ENCODE assay signal across 20 cellular contexts in the genomic region with DNA sequence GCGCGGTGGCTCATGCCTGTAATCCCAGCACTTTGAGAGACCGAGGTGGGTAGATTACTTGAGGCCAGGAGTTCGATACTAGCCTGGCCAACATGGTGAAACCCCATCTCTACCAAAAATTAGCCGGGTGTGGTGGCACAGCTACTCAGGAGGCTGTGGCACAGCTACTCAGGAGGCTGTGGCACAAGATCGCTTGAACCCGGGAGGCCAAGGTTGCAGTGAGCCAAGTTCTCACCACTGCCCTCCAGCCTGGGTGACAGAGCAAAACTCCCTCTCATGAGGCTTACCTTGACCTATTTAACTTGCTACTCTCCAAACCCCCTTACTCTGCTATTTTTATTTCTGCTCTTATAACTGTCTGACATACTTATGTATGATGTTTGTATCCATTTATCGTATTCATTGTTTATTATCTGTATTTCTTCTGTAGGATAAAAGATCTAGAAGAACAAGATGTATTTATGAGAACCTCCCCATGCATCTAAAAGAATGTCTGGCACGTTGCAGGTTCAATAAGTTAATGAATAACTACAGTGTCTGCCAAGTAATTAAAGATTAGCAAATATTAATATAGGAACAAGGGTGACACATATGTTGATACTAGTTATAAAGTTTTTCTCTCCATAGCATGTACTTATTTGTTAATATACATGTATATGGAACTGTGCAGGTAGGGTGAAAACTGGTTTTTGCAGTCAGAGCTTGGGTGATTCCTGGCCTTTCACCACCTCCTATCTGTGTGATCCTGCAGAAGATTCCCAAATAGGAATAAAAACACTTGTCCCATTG. TPM values are rescaled to one million over a fixed set of nuclear protein-coding genes. Genes with fewer than 3 reads are reported as not detected.
DNase-seq lines count a peak whose midpoint lies in the region; ATAC-seq, FAIRE-seq and TF ChIP-seq lines count a peak whose summit lies in the region.
"Had no signal": no experiment of that assay in that cellular context is flagged by ENCODE, and none has a peak within 500 bp of the region (broad histone marks: within the 10 kb centered on the region; RNA-seq: fewer than 3 reads in every experiment).

No MANE protein-coding gene starts in this region.

- in situ Hi-C loops in transverse colon (cut with MboI; ENCODE audit: low pct_ligation_motif_present in 1 of 4, low pct_unique_long_range_greater_than_20kb in 1 of 4, low sequenced_read_pairs in 3 of 4), result no loop called here

- peaks cover 34% of the 10 kb centered on the region for H3K4me1 Mint-ChIP-seq in activated T-helper 17 cell treated with anti-CD3 and anti-CD28 coated beads, Interleukin-2, amount 50 U/mL, for 72 hours

- H3K4me3 ChIP-seq in HCT116 (replicated peaks in 1 of 2; ENCODE audit: low read depth in 1 of 2, low read length in 2 of 2) (no peak overlapping the region), liver (ENCODE audit: low read depth in 1 of 3, low read length in 3 of 3) (peak overlapping the region; percentile 20 to 33 (median 21)), transverse colon (no peak overlapping the region), esophagus muscularis mucosa (no peak overlapping the region)
- H3K4me3 ChIP-seq: gastroesophageal sphincter, PC-9, sigmoid colon, thyroid gland had no signal

- no peak overlapping the region for H3K9ac ChIP-seq in HCT116 (ENCODE audit: low read length)
- peak overlapping the region in 1 of 2 donors; percentile 52 for H3K9ac ChIP-seq in liver (ENCODE audit: low read depth in 1 of 2, low read length in 2 of 2)
- H3K9ac ChIP-seq: parathyroid adenoma had no signal

- POLR2A ChIA-PET in HCT116 (lab: Charles Lee), result interaction anchor here (0.5 to 1.0 kb wide), 4 partner anchors 9 to 96 kb away, joined by 3 to 4 read pairs (median 3); no protein-coding TSS in a partner anchor

- no peak overlapping the region for H3K27ac Mint-ChIP-seq in activated T-helper 17 cell treated with anti-CD3 and anti-CD28 coated beads, Interleukin-2, amount 50 U/mL, for 72 hours

- peak overlapping the region; percentile 95 for H3K4me3 Mint-ChIP-seq in activated T-helper 17 cell treated with anti-CD3 and anti-CD28 coated beads, Interleukin-2, amount 50 U/mL, for 72 hours
- H3K4me3 Mint-ChIP-seq: stimulated activated memory B cell treated with anti-CD40 and anti-IgM and Interleukin-4, amounts not matched to agents 10 μg/mL and 1 μg/mL and 100 μg/mL, for 72 hours had no signal

- no peaks in the 10 kb centered on the region for H3K9me3 ChIP-seq in HCT116 (ENCODE audit: control insufficient read depth in 1 of 2, insufficient read depth in 1 of 2, low read depth in 1 of 2, low read length in 2 of 2)
- H3K9me3 ChIP-seq in liver (ENCODE audit: control insufficient read depth in 4 of 4, low read length in 3 of 4), result no peaks in the 10 kb centered on the region
- H3K9me3 ChIP-seq in transverse colon, result no peaks in the 10 kb centered on the region
- H3K9me3 ChIP-seq in esophagus muscularis mucosa, result no peaks in the 10 kb centered on the region
- H3K9me3 ChIP-seq: BE2C, gastroesophageal sphincter, sigmoid colon, thyroid gland had no signal

- ATAC-seq in HCT116, result no peak
- no peak for ATAC-seq in activated T-helper 17 cell treated with anti-CD3 and anti-CD28 coated beads, Interleukin-2, amount 50 U/mL, for 72 hours (replicated peaks)
- no peak for ATAC-seq in esophagus mucosa
- ATAC-seq: gastroesophageal sphincter; stimulated activated memory B cell treated with anti-CD40 and anti-IgM and Interleukin-4, amounts not matched to agents 10 μg/mL and 1 μg/mL and 100 μg/mL, for 72 hours had no signal

- no peaks in the 10 kb centered on the region for H3K9me2 ChIP-seq in HCT116 (ENCODE audit: insufficient read depth)

- H3K4me1 ChIP-seq in HCT116 (ENCODE audit: control insufficient read depth in 1 of 2, insufficient read depth in 2 of 2, low read length in 2 of 2) (peaks cover 24 to 51% of the 10 kb centered on the region in 2 experiments; a peak in 3 of 4 replicates), liver (ENCODE audit: control insufficient read depth in 4 of 4, insufficient read depth in 4 of 4, low read length in 3 of 4) (peaks cover 2 to 31% (median 13%) of the 10 kb centered on the region in 4 donors), transverse colon (peaks cover 0 to 23% (median 12%) of the 10 kb centered on the region in 4 donors), esophagus muscularis mucosa (peaks cover 0 to 7% (median 6%) of the 10 kb centered on the region in 4 donors)
- H3K4me1 ChIP-seq: BE2C, parathyroid adenoma, thyroid gland had no signal

- TF ChIP-seq EP300 in transverse colon (IDR thresholded peaks at IDR 0.05; ENCODE audit: low read depth) (no peak), esophagus muscularis mucosa (IDR thresholded peaks at IDR 0.05) (no peak)

- no TSS peak for BruUV-seq in HCT116 (replicated peaks; lab: Mats Ljungman, UMichigan)

- DNase-seq in HCT116 (ENCODE audit: low read depth, low spot score) (no peak), transverse colon (no peak), GM12891 (ENCODE audit: insufficient read length, low spot score) (no peak), esophagus muscularis mucosa (ENCODE audit: extremely low spot score) (no peak)
- DNase-seq: activated CD4-positive, CD25-positive, alpha-beta regulatory T cell; activated CD8-positive, alpha-beta memory T cell treated with anti-CD3 and anti-CD28 coated beads for 24 hours; BE2C; GOT3; naive B cell; PC-9; sigmoid colon had no signal

- 36% methylated on average over 9 of the region's 9 CpGs for WGBS in liver
- 53 to 74% methylated on average over 2 to 9 of the region's 9 CpGs for WGBS in transverse colon (ENCODE audit: low coverage in 1 of 2), 2 donors
- WGBS in esophagus muscularis mucosa, result 89% methylated on average over 9 of the region's 9 CpGs

- TF ChIP-seq RAD21 in HCT116 (IDR thresholded peaks at IDR 0.05; ENCODE audit: low read depth), result no peak
- TF ChIP-seq RAD21 in liver (IDR thresholded peaks at IDR 0.05), result no peak

- TF ChIP-seq POLR2A in HCT116 (IDR thresholded peaks at IDR 0.05; ENCODE audit: borderline replicate concordance, extremely low read depth, insufficient read depth, insufficient read length), result no peak
- no peak for TF ChIP-seq POLR2A in transverse colon (IDR thresholded peaks at IDR 0.05)
- no peak for TF ChIP-seq POLR2A in GM12891 (IDR thresholded peaks at IDR 0.05; ENCODE audit: low read depth, low read length)
- no peak for TF ChIP-seq POLR2A in esophagus muscularis mucosa (IDR thresholded peaks at IDR 0.05; ENCODE audit: low read depth)

- CTCF ChIA-PET in HCT116 (lab: Charles Lee), result interaction anchor here (1.1 to 1.5 kb wide), 2 partner anchors 9 to 33 kb away, joined by 3 to 18 read pairs; no protein-coding TSS in a partner anchor

- H3K36me3 Mint-ChIP-seq in activated T-helper 17 cell treated with anti-CD3 and anti-CD28 coated beads, Interleukin-2, amount 50 U/mL, for 72 hours (ENCODE audit: low read depth), result peaks cover 27% of the 10 kb centered on the region
- H3K36me3 Mint-ChIP-seq: stimulated activated memory B cell treated with anti-CD40 and anti-IgM and Interleukin-4, amounts not matched to agents 10 μg/mL and 1 μg/mL and 100 μg/mL, for 72 hours had no signal

- H3K27me3 ChIP-seq in HCT116 (ENCODE audit: insufficient read depth, low read length) (no peaks in the 10 kb centered on the region), liver (ENCODE audit: control insufficient read depth in 4 of 4, insufficient read depth in 4 of 4, low read length in 3 of 4) (no peaks in the 10 kb centered on the region), transverse colon (no peaks in the 10 kb centered on the region), esophagus muscularis mucosa (peaks cover 0 to 3% (median 0%) of the 10 kb centered on the region in 4 donors)
- H3K27me3 ChIP-seq: BE2C, gastroesophageal sphincter, sigmoid colon, thyroid gland had no signal

- H3K4me2 ChIP-seq in HCT116 (ENCODE audit: low read length), result peak overlapping the region; percentile 73
- H3K4me2 ChIP-seq: PC-9 had no signal

- no peaks in the 10 kb centered on the region for H3K79me2 ChIP-seq in HCT116 (ENCODE audit: insufficient read depth, low read length)
- H3K79me2 ChIP-seq: parathyroid adenoma had no signal

- peaks cover 4% of the 10 kb centered on the region for H3K9me3 Mint-ChIP-seq in activated T-helper 17 cell treated with anti-CD3 and anti-CD28 coated beads, Interleukin-2, amount 50 U/mL, for 72 hours
- H3K9me3 Mint-ChIP-seq: stimulated activated memory B cell treated with anti-CD40 and anti-IgM and Interleukin-4, amounts not matched to agents 10 μg/mL and 1 μg/mL and 100 μg/mL, for 72 hours had no signal

- no peaks in the 10 kb centered on the region for H3K27me3 Mint-ChIP-seq in activated T-helper 17 cell treated with anti-CD3 and anti-CD28 coated beads, Interleukin-2, amount 50 U/mL, for 72 hours
- H3K27me3 Mint-ChIP-seq: stimulated activated memory B cell treated with anti-CD40 and anti-IgM and Interleukin-4, amounts not matched to agents 10 μg/mL and 1 μg/mL and 100 μg/mL, for 72 hours had no signal

- no peak; a peak in 1 of 6 replicates for TF ChIP-seq CTCF in HCT116 (IDR thresholded peaks at IDR 0.05 in 2 of 3, conservative IDR thresholded peaks at IDR 0.05 in 1 of 3; ENCODE audit: borderline replicate concordance in 1 of 3, insufficient read depth in 1 of 3, low read depth in 2 of 3, low read length in 2 of 3)
- no peak for TF ChIP-seq CTCF in liver (IDR thresholded peaks at IDR 0.05; ENCODE audit: low read depth, low read length, missing input control)
- no peak for TF ChIP-seq CTCF in transverse colon (IDR thresholded peaks at IDR 0.05)
- TF ChIP-seq CTCF in esophagus muscularis mucosa (IDR thresholded peaks at IDR 0.05), result no peak

- RAD21 ChIA-PET in HCT116 (lab: Charles Lee; ENCODE audit: low non-redundant PET in 1 of 2, low total read pairs in 2 of 2, uncharacterized antibody in 2 of 2, unreplicated experiment in 2 of 2), result no interaction called here

- H2AFZ ChIP-seq in HCT116 (ENCODE audit: low read depth, low read length, poor library complexity, severe bottlenecking), result peak overlapping the region; percentile 99
- H2AFZ ChIP-seq: PC-9 had no signal

- H3K27ac ChIP-seq in HCT116 (ENCODE audit: low read depth, low read length) (peak overlapping the region; percentile 51; the same call in 1 of the 2 replicates), liver (ENCODE audit: low read depth in 1 of 2, low read length in 2 of 2) (peak overlapping the region; percentile 81 to 97), transverse colon (peak overlapping the region; percentile 65 to 83 (median 72)), esophagus muscularis mucosa (replicated peaks in 1 of 4) (no peak overlapping the region)
- H3K27ac ChIP-seq: gastroesophageal sphincter, parathyroid adenoma, PC-9, sigmoid colon, thyroid gland had no signal

- no peaks in the 10 kb centered on the region for H4K20me1 ChIP-seq in HCT116 (ENCODE audit: insufficient read depth)

- no peaks in the 10 kb centered on the region for H3K36me3 ChIP-seq in HCT116 (ENCODE audit: control insufficient read depth in 1 of 2, insufficient read depth in 2 of 2, low read length in 2 of 2)
- H3K36me3 ChIP-seq in liver (ENCODE audit: control insufficient read depth in 4 of 4, insufficient read depth in 3 of 4, low read depth in 1 of 4, low read length in 3 of 4), result no peaks in the 10 kb centered on the region
- H3K36me3 ChIP-seq in transverse colon, result no peaks in the 10 kb centered on the region
- H3K36me3 ChIP-seq in esophagus muscularis mucosa, result no peaks in the 10 kb centered on the region
- H3K36me3 ChIP-seq: BE2C, gastroesophageal sphincter, sigmoid colon, thyroid gland had no signal

- no peak for FAIRE-seq in GM12891 (lab: Jason Lieb, UNC)
- FAIRE-seq: bronchial epithelial cell, D721Med had no signal

- intact Hi-C loops in HCT116 (cut with micrococcal nuclease), result loop anchor here (5.0 kb wide), 1 partner anchor 92 kb away; the partner anchor contains the start of gene SLC25A3
- intact Hi-C loops in transverse colon (cut with DNase I; ENCODE audit: low total_unique reads), result no loop called here
- intact Hi-C loops in esophagus muscularis mucosa (cut with DNase I), result no loop called here

RNA-seq across cellular contexts. Expression of gene TMPO, which starts 15.5 kb away (rescaled TPM):
- total RNA-seq in HCT116 (2021; ENCODE audit: unreplicated experiment), result 207 TPM
- polyA plus RNA-seq in HCT116 (2012), result 38.6 and 56.5 TPM in 2 replicates
- total RNA-seq in activated T-helper 17 cell treated with anti-CD3 and anti-CD28 coated beads, Interleukin-2, amount 50 U/mL, for 72 hours, result 100 to 1,000 TPM; 268 to 285 TPM
- 100 to 1,000 TPM in 1 of 2 donors, 10 to 100 TPM in 1; 74.7 to 175 TPM for total RNA-seq in liver
- polyA plus RNA-seq in liver, result 10 to 100 TPM; 10.9 to 13.1 TPM
- total RNA-seq in transverse colon, result 100 to 1,000 TPM in 1 of 4 donors, 10 to 100 TPM in 3; 57.8 to 164 (median 89.0) TPM
- polyA plus RNA-seq in GM12891 (2012; ENCODE audit: low read depth, missing spikeins), result 79.8 TPM
- total RNA-seq in esophagus mucosa, result 55.0 TPM
- total RNA-seq in esophagus muscularis mucosa, result 10 to 100 TPM; 37.1 to 54.8 (median 49.8) TPM

Comparison
In these comparisons a context has a peak if more than half of its experiments do, and no peak if none do; other contexts are left out.
1. H3K27ac ChIP-seq: peak in HCT116 (single experiment), liver (2 of 2) and transverse colon (4 of 4); none in esophagus muscularis mucosa (0 of 4).
2. H3K4me3 ChIP-seq: peak in liver (3 of 3); none in HCT116 (0 of 2), transverse colon (0 of 4) and esophagus muscularis mucosa (0 of 4).